1 cellular context compared by ENCODE assay signal in genomic region chr16:10972108-10972955, GRCh38.
TF ChIP-seq lines count a peak whose summit lies in the region.

No MANE protein-coding gene starts in this region.

TF ChIP-seq in K562, 482 proteins besides CTCF, POLR2A, EP300 and RAD21 (continued from another document):
- TF ChIP-seq CUX1 (CRISPR knock-in tag; IDR thresholded peaks at IDR 0.05) (no peak; the same call in 1 of the 2 replicates), BCL6 (CRISPR knock-in tag; IDR thresholded peaks at IDR 0.05) (no peak)
